Comparison of ENCODE assay signal across 28 cellular contexts in genomic region chr13:51465124-51465523, GRCh38.
"Had no signal": no experiment of that assay in that cellular context is flagged by ENCODE, and none has a peak within 500 bp of the region (broad histone marks: within the 10 kb centered on the region; RNA-seq: fewer than 3 reads in every experiment).

No MANE protein-coding gene starts in this region.

- H3K27ac ChIP-seq: neural progenitor cell, ovary, parathyroid adenoma, psoas muscle, skin epidermis, stomach, thoracic aorta, thyroid gland, tibial nerve, upper lobe of left lung, vagina had no signal

- H3K4me3 ChIP-seq: neural progenitor cell, ovary, psoas muscle, skin epidermis, stomach, thoracic aorta, thyroid gland, tibial nerve, upper lobe of left lung, vagina had no signal

- H3K79me2 ChIP-seq: parathyroid adenoma had no signal

- H3K9ac ChIP-seq: neural progenitor cell, parathyroid adenoma had no signal

- H3K27ac Mint-ChIP-seq: natural killer cell; nephron; neural progenitor cell; progenitor cell of endocrine pancreas; stimulated activated effector memory CD8-positive, alpha-beta T cell treated with anti-CD3 and anti-CD28 coated beads, Interleukin-12 subunit alpha, Interleukin-12 subunit beta, amount 100 ng/mL, for 72 hours; stimulated activated naive B cell treated with anti-CD40 and anti-IgM and Interleukin-4, amounts not matched to agents 10 μg/mL and 1 μg/mL and 100 μg/mL, for 72 hours; stimulated activated naive CD8-positive, alpha-beta T cell treated with anti-CD3 and anti-CD28 coated beads, Interleukin-15, Interleukin-2, amounts not matched to agents 100 ng/mL and 50 ng/mL, for 24 hours had no signal

- H3K9me3 ChIP-seq: ovary, psoas muscle, stomach, thoracic aorta, thyroid gland, tibial nerve, upper lobe of left lung, vagina had no signal

- FAIRE-seq: urothelium cell line had no signal

- H3K4me1 Mint-ChIP-seq: natural killer cell; nephron; neural progenitor cell; stimulated activated effector memory CD8-positive, alpha-beta T cell treated with anti-CD3 and anti-CD28 coated beads, Interleukin-12 subunit alpha, Interleukin-12 subunit beta, amount 100 ng/mL, for 72 hours; stimulated activated naive B cell treated with anti-CD40 and anti-IgM and Interleukin-4, amounts not matched to agents 10 μg/mL and 1 μg/mL and 100 μg/mL, for 72 hours had no signal

- H3K9me3 Mint-ChIP-seq: natural killer cell; nephron; stimulated activated effector memory CD8-positive, alpha-beta T cell treated with anti-CD3 and anti-CD28 coated beads, Interleukin-12 subunit alpha, Interleukin-12 subunit beta, amount 100 ng/mL, for 72 hours; stimulated activated naive CD8-positive, alpha-beta T cell treated with anti-CD3 and anti-CD28 coated beads, Interleukin-15, Interleukin-2, amounts not matched to agents 100 ng/mL and 50 ng/mL, for 24 hours had no signal

- H3K4me2 ChIP-seq: neural progenitor cell had no signal

- H3K4me3 Mint-ChIP-seq: natural killer cell; nephron; neural progenitor cell; stimulated activated effector memory CD8-positive, alpha-beta T cell treated with anti-CD3 and anti-CD28 coated beads, Interleukin-12 subunit alpha, Interleukin-12 subunit beta, amount 100 ng/mL, for 72 hours; stimulated activated naive B cell treated with anti-CD40 and anti-IgM and Interleukin-4, amounts not matched to agents 10 μg/mL and 1 μg/mL and 100 μg/mL, for 72 hours; stimulated activated naive CD8-positive, alpha-beta T cell treated with anti-CD3 and anti-CD28 coated beads, Interleukin-15, Interleukin-2, amounts not matched to agents 100 ng/mL and 50 ng/mL, for 24 hours had no signal

- H3K27me3 ChIP-seq: neural progenitor cell, ovary, stomach, thyroid gland, tibial nerve, upper lobe of left lung, vagina had no signal

- H3K36me3 Mint-ChIP-seq: natural killer cell; stimulated activated effector memory CD8-positive, alpha-beta T cell treated with anti-CD3 and anti-CD28 coated beads, Interleukin-12 subunit alpha, Interleukin-12 subunit beta, amount 100 ng/mL, for 72 hours had no signal

- H3K4me1 ChIP-seq: neural progenitor cell, parathyroid adenoma, psoas muscle, stomach, thyroid gland, tibial nerve, upper lobe of left lung, vagina had no signal

- DNase-seq: natural killer cell; occipital lobe; ovary; posterior cingulate gyrus; psoas muscle; right cardiac atrium; stimulated activated CD4-positive, alpha-beta T cell treated with anti-CD3 and anti-CD28 coated beads, Interleukin-15, amount 100 ng/mL, for 24 hours; stimulated activated CD4-positive, alpha-beta T cell treated with anti-CD3 and anti-CD28 coated beads, Interleukin-2, amount 100 ng/mL, for 24 hours; stimulated activated CD4-positive, alpha-beta T cell treated with anti-CD3 and anti-CD28 coated beads, Interleukin-2, amount 100 ng/mL, for 48 hours; stimulated activated CD4-positive, alpha-beta T cell treated with anti-CD3 and anti-CD28 coated beads, Interleukin-4, amount 100 ng/mL, for 24 hours; stimulated activated naive B cell treated with anti-CD40 and anti-IgM and Interleukin-4, amounts not matched to agents 10 μg/mL and 1 μg/mL and 100 μg/mL, for 72 hours; stimulated activated naive CD4-positive, alpha-beta T cell treated with Interleukin-2 at 50 U/mL for 16 hours; stomach; thyroid gland; trophoblast cell; upper lobe of left lung had no signal

- ATAC-seq: natural killer cell; psoas muscle; right cardiac atrium; sciatic nerve; stimulated activated effector memory CD8-positive, alpha-beta T cell treated with anti-CD3 and anti-CD28 coated beads, Interleukin-12 subunit alpha, Interleukin-12 subunit beta, amount 100 ng/mL, for 72 hours; stimulated activated naive B cell treated with anti-CD40 and anti-IgM and Interleukin-4, amounts not matched to agents 10 μg/mL and 1 μg/mL and 100 μg/mL, for 72 hours had no signal

- H3K36me3 ChIP-seq: neural progenitor cell, ovary, stomach, thoracic aorta, thyroid gland, tibial nerve, upper lobe of left lung, vagina had no signal

- H3K27me3 Mint-ChIP-seq: stimulated activated naive B cell treated with anti-CD40 and anti-IgM and Interleukin-4, amounts not matched to agents 10 μg/mL and 1 μg/mL and 100 μg/mL, for 72 hours; stimulated activated naive CD8-positive, alpha-beta T cell treated with anti-CD3 and anti-CD28 coated beads, Interleukin-15, Interleukin-2, amounts not matched to agents 100 ng/mL and 50 ng/mL, for 24 hours had no signal

- H2AFZ ChIP-seq: neural progenitor cell, parathyroid adenoma had no signal
